8 cellular contexts compared by ENCODE assay signal in the genomic region with DNA sequence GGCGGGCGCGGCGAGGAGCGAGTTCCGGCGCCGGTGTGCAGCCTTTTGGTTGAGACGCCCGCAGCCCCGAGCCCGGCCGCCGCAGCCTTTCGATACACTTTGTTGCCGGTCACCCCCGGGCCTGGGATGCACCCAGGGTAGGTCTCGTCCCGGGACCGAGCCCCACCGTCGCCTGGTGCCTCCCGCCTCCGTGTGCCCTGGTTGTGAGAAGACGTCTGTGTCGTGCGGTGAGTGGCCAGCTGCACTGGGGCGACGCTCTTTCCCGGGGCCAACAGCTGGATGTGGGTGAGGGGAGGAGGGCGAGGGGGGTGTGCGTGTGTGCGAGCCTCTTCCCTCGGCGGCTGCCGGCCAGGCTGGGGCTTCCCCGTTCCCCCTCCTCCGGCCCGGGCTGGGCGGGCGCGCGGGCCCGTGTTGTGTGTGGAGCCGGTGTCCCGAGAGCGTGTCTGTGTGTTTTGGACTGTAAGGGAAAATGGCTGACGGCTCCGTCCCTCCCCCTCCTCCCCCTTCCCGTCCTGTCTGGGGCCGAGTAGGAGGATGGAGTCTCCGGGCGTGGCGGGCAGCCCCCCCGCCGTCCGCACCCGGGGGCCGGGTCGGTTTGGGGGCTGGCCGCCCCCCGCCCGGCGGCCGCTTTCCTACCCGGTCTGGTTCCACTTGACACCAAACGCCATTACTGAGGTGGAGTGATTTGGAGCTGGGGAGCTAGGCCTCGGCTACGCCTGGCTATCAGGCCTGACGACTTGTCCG. TPM values are rescaled to one million over a fixed set of nuclear protein-coding genes. Genes with fewer than 3 reads are reported as not detected.
DNase-seq lines count a peak whose midpoint lies in the region; ATAC-seq and TF ChIP-seq lines count a peak whose summit lies in the region.

No MANE protein-coding gene starts in this region.

- intact Hi-C loops in activated naive CD4-positive, alpha-beta T cell treated with anti-CD3 and anti-CD28 coated beads for 36 hours (cut with micrococcal nuclease) = loop anchor here (1.0 to 10.0 kb wide), 7 partner anchors 31 to 911 kb away; a partner anchor contains a TSS
- intact Hi-C loops in transverse colon (cut with DNase I; ENCODE audit: low total_unique reads) = loop anchor here (5.0 kb wide), 1 partner anchor 246 kb away; a partner anchor contains a TSS

- DNase-seq in NCI-H2081 (lab: John Stamatoyannopoulos, UW) = peak; percentile 23 to 62
- DNase-seq in NCI-H2081 treated with DMSO at 0.1 percent for 48 hours (lab: John Stamatoyannopoulos, UW) = no peak
- DNase-seq in Peyer's patch = peak; percentile 50 to 73 (median 66)
- peak; percentile 49 for DNase-seq in activated naive CD4-positive, alpha-beta T cell treated with anti-CD3 and anti-CD28 coated beads for 36 hours
- peak; percentile 12 for DNase-seq in germinal center (ENCODE audit: low spot score)
- peak; percentile 6 for DNase-seq in occipital lobe (lab: John Stamatoyannopoulos, UW)
- DNase-seq in transverse colon = peak; percentile 60

- H3K4me3 ChIP-seq in Peyer's patch (peak overlapping the region; percentile 71 to 91 (median 82)), transverse colon (peak overlapping the region; percentile 75 to 94 (median 88))

- peak; percentile 5 for ATAC-seq in HG02885 (IDR thresholded peaks at IDR 0.05; ENCODE audit: poor library complexity, unreplicated experiment)

- H3K36me3 ChIP-seq in Peyer's patch = no peaks in the 10 kb centered on the region
- peaks cover 0 to 1% (median 0%) of the 10 kb centered on the region in 4 donors for H3K36me3 ChIP-seq in transverse colon

- TF ChIP-seq CTCF in Peyer's patch (IDR thresholded peaks at IDR 0.05) (no peak), transverse colon (IDR thresholded peaks at IDR 0.05) (no peak)

- H3K9me3 ChIP-seq in Peyer's patch (no peaks in the 10 kb centered on the region), transverse colon (no peaks in the 10 kb centered on the region)

- peak overlapping the region; percentile 89 for H3K4me3 Mint-ChIP-seq in activated naive CD4-positive, alpha-beta T cell treated with anti-CD3 and anti-CD28 coated beads for 36 hours

- H3K27ac ChIP-seq in Peyer's patch (peak overlapping the region; percentile 93 to 100 (median 98)), transverse colon (peak overlapping the region; percentile 96 to 100 (median 99))

- TF ChIP-seq EP300 in transverse colon (IDR thresholded peaks at IDR 0.05; ENCODE audit: low read depth) = no peak

- TF ChIP-seq POLR2A in Peyer's patch (IDR thresholded peaks at IDR 0.05) (no peak), transverse colon (IDR thresholded peaks at IDR 0.05) (no peak)

- whole genome bisulfite sequencing in transverse colon (ENCODE audit: low coverage in 1 of 2), 2 donors = 1% methylated on average over 60 of the region's 71 CpGs; no CpG with 5 or more reads in 1 of the 2 donors

- H3K27me3 ChIP-seq in Peyer's patch (no peaks in the 10 kb centered on the region), transverse colon (no peaks in the 10 kb centered on the region)

- H3K36me3 Mint-ChIP-seq in activated naive CD4-positive, alpha-beta T cell treated with anti-CD3 and anti-CD28 coated beads for 36 hours (ENCODE audit: low read depth) = peaks cover 10% of the 10 kb centered on the region

- peak overlapping the region; percentile 100 for H3K27ac Mint-ChIP-seq in activated naive CD4-positive, alpha-beta T cell treated with anti-CD3 and anti-CD28 coated beads for 36 hours

- H3K4me1 ChIP-seq in Peyer's patch (peaks cover 0 to 9% (median 5%) of the 10 kb centered on the region in 4 donors), transverse colon (peaks cover 0 to 36% (median 6%) of the 10 kb centered on the region in 4 donors)

- no peaks in the 10 kb centered on the region for H3K9me3 Mint-ChIP-seq in activated naive CD4-positive, alpha-beta T cell treated with anti-CD3 and anti-CD28 coated beads for 36 hours

- CTCF ChIA-PET in activated naive CD4-positive, alpha-beta T cell treated with anti-CD3 and anti-CD28 coated beads for 36 hours (lab: Charles Lee) = no interaction called here

- H3K4me1 Mint-ChIP-seq in activated naive CD4-positive, alpha-beta T cell treated with anti-CD3 and anti-CD28 coated beads for 36 hours (ENCODE audit: low read depth) = peaks cover 30% of the 10 kb centered on the region

- H3K27me3 Mint-ChIP-seq in activated naive CD4-positive, alpha-beta T cell treated with anti-CD3 and anti-CD28 coated beads for 36 hours (ENCODE audit: low read depth) = no peaks in the 10 kb centered on the region

- in situ Hi-C loops in transverse colon (cut with MboI; ENCODE audit: low pct_ligation_motif_present in 1 of 4, low pct_unique_long_range_greater_than_20kb in 1 of 4, low sequenced_read_pairs in 3 of 4) = no loop called here

RNA-seq across cellular contexts. Expression of a gene that starts 0.8 kb away (rescaled TPM):
- total RNA-seq in Peyer's patch (100 to 1,000 TPM in 2 of 4 donors, 10 to 100 TPM in 2; 75.9 to 114 (median 102) TPM), occipital lobe (196 TPM), transverse colon (100 to 1,000 TPM in 2 of 4 donors, 10 to 100 TPM in 2; 54.9 to 154 (median 98.0) TPM)
- total RNA-seq in activated naive CD4-positive, alpha-beta T cell treated with anti-CD3 and anti-CD28 coated beads for 36 hours = 10 to 100 TPM; 60.0 to 63.4 TPM
